In the genomic region with DNA sequence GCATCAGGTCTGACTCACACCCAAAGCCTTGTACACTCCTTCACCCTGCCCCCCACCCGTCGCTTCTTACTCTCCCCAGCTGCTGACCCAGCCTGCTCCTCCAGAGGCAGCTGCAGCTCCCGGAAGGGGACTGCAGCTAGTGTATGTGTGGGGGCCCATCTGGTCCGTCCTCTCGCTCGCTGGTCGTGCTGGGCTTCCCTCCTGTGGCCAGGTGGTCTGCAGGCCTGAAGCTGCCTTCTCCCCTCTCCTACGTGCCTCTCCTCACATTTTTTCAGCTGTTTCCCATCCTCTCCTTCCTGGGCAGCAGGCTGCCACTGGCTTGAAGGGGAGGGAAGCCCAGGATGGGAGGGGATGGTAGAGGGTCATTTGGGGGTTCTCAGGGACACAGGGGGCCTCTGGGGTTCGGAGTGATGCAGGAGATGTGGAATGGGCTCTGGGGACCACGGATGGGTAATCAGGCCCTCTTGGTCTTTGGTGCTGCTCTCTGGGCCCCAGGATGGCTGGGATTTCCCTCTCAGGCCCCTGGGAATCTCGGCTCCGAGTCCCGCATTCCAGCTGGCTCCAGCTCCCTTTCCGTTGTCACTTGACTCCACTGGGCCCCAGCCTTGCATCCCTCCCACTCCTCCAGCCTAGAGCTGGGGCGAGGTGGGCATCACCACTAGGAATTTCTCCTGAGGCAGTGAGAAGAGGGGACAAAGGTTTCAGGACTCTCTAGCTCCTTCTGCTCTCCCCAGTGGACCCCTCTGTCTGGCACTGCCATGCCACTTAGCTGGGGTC, we compare ENCODE assay signal across 8 cellular contexts. TPM values are rescaled to one million over a fixed set of nuclear protein-coding genes. Genes with fewer than 3 reads are reported as not detected.
A peak's percentile ranks its signal among the peaks of the same experiment; 100 is the strongest.
DNase-seq lines count a peak whose midpoint lies in the region; ATAC-seq and TF ChIP-seq lines count a peak whose summit lies in the region.

No MANE protein-coding gene starts in this region.

- H3K9ac ChIP-seq in mammary epithelial cell (ENCODE audit: insufficient read depth, low read length): peak overlapping the region; percentile 83

- TF ChIP-seq POLR2A in thyroid gland (IDR thresholded peaks at IDR 0.05): no peak

- H3K27me3 ChIP-seq in mammary epithelial cell (ENCODE audit: insufficient read depth, low read length): no peaks in the 10 kb centered on the region
- H3K27me3 ChIP-seq in thyroid gland: no peaks in the 10 kb centered on the region

- H4K20me1 ChIP-seq in mammary epithelial cell (ENCODE audit: insufficient read depth, low read length): no peaks in the 10 kb centered on the region

- H3K9me3 ChIP-seq in mammary epithelial cell (replicated peaks; ENCODE audit: insufficient read depth, low read length) (no peaks in the 10 kb centered on the region), thyroid gland (no peaks in the 10 kb centered on the region)

- in situ Hi-C loops in mammary epithelial cell (cut with MboI; ENCODE audit: low sequenced_read_pairs in 2 of 2): no loop called here

- H3K4me1 ChIP-seq in mammary epithelial cell (ENCODE audit: insufficient read depth, low read length): peaks cover 46% of the 10 kb centered on the region
- peaks cover 42 to 67% of the 10 kb centered on the region in 2 donors for H3K4me1 ChIP-seq in thyroid gland

- TF ChIP-seq CTCF in mammary epithelial cell (conservative IDR thresholded peaks at IDR 0.05 in 1 of 2, IDR thresholded peaks at IDR 0.05 in 1 of 2; ENCODE audit: extremely low read depth in 1 of 2, insufficient read depth in 1 of 2, low read depth in 1 of 2, low read length in 2 of 2) (no peak), thyroid gland (IDR thresholded peaks at IDR 0.05) (no peak)

- CTCF ChIA-PET in mammary epithelial cell (lab: Charles Lee; ENCODE audit: low non-redundant PET): interaction anchor here (0.6 to 1.6 kb wide), 4 partner anchors 26 to 400 kb away, joined by 4 to 5 read pairs (median 4); no protein-coding TSS in a partner anchor

- peak overlapping the region in 2 of 3 experiments; percentile 1 to 76 for H3K4me3 ChIP-seq in mammary epithelial cell (replicated peaks in 1 of 3; ENCODE audit: insufficient read depth in 1 of 3, low read depth in 2 of 3, low read length in 3 of 3)
- peak overlapping the region in 1 of 3 donors; percentile 78 for H3K4me3 ChIP-seq in thyroid gland (replicated peaks in 1 of 3)

- H3K27ac ChIP-seq in mammary epithelial cell (ENCODE audit: insufficient read depth, low read depth, low read length): peak overlapping the region; percentile 95
- H3K27ac ChIP-seq in thyroid gland: peak overlapping the region; percentile 91 to 98 (median 96)

- 30% methylated on average over 3 of the region's 15 CpGs for WGBS in mammary epithelial cell (ENCODE audit: low coverage, missing lambda C conversion rate)
- WGBS in thyroid gland, 2 donors: 61 to 63% methylated on average over 11 to 14 of the region's 15 CpGs

- H3K36me3 ChIP-seq in mammary epithelial cell (ENCODE audit: insufficient read depth, low read length): no peaks in the 10 kb centered on the region
- H3K36me3 ChIP-seq in thyroid gland: no peaks in the 10 kb centered on the region

- BruUV-seq in mammary epithelial cell (replicated peaks; lab: Mats Ljungman, UMichigan): no TSS peak

- peaks cover 37% of the 10 kb centered on the region for H3K79me2 ChIP-seq in mammary epithelial cell (ENCODE audit: insufficient read depth, low read length)

- ATAC-seq in GM21717 (IDR thresholded peaks at IDR 0.05; ENCODE audit: unreplicated experiment) (no peak), GM19351 (IDR thresholded peaks at IDR 0.05; ENCODE audit: unreplicated experiment) (no peak)

- intact Hi-C loops in mammary epithelial cell (cut with micrococcal nuclease): loop anchor here (1.0 to 5.0 kb wide), 2 partner anchors 140 to 265 kb away; a partner anchor contains a TSS
- intact Hi-C loops in thyroid gland (cut with DNase I): loop anchor here (10.0 kb wide), 2 partner anchors 137 to 207 kb away; a partner anchor contains a TSS

- peak overlapping the region; percentile 92 for H3K4me2 ChIP-seq in mammary epithelial cell (ENCODE audit: insufficient read depth, low read depth, low read length)

- DNase-seq in NCI-H748 (lab: John Stamatoyannopoulos, UW; ENCODE audit: unreplicated experiment) (peak; percentile 21), NCI-H748 treated with DMSO at 0.1 percent for 48 hours (lab: John Stamatoyannopoulos, UW) (no peak), mammary epithelial cell (peak; percentile 45), medulla oblongata (ENCODE audit: extremely low spot score) (peak; percentile 31), thyroid gland (peak; percentile 32 to 39)
- no peak for DNase-seq in activated CD4-positive, alpha-beta T cell treated with anti-CD3 and anti-CD28 coated beads for 4 hours

- dilution Hi-C loops in mammary epithelial cell (cut with HindIII; ENCODE audit: low sequenced_read_pairs): no loop called here

- peak overlapping the region; percentile 49 for H2AFZ ChIP-seq in mammary epithelial cell (ENCODE audit: low read depth, low read length)

RNA-seq across cellular contexts. Expression of a gene that starts 2.1 kb away (rescaled TPM):
- total RNA-seq in mammary epithelial cell: 100 to 1,000 TPM; 192 to 315 TPM
- polyA plus RNA-seq in mammary epithelial cell: 130 TPM
- 239 TPM for polyA minus RNA-seq in mammary epithelial cell
- total RNA-seq in thyroid gland: 100 to 1,000 TPM in 3 of 4 donors, 10 to 100 TPM in 1; 93.4 to 207 (median 131) TPM

RNA-seq across cellular contexts. Expression of a gene that starts 25.8 kb away (rescaled TPM):
- total RNA-seq in mammary epithelial cell (10 to 100 TPM; 17.0 to 41.1 TPM), thyroid gland (10 to 100 TPM in 3 of 4 donors, 1 to 10 TPM in 1; 9.5 to 34.4 (median 18.2) TPM)
- polyA plus RNA-seq in mammary epithelial cell: 28.8 TPM
- 22.1 TPM for polyA minus RNA-seq in mammary epithelial cell

RNA-seq across cellular contexts. Expression of a gene that starts 31.9 kb away (rescaled TPM):
- total RNA-seq in mammary epithelial cell (10 to 100 TPM; 17.7 to 25.7 TPM), thyroid gland (10 to 100 TPM; 17.3 to 36.4 (median 30.6) TPM)
- 23.6 TPM for polyA plus RNA-seq in mammary epithelial cell
- polyA minus RNA-seq in mammary epithelial cell: 24.7 TPM

RNA-seq across cellular contexts. Expression of a gene that starts 49.8 kb away (rescaled TPM):
- total RNA-seq in mammary epithelial cell (not detected), thyroid gland (1 to 10 TPM in 1 of 4 donors, not detected in 3; 3.5 TPM)
- not detected for polyA plus RNA-seq in mammary epithelial cell
- polyA minus RNA-seq in mammary epithelial cell: not detected

RNA-seq across cellular contexts. Expression of a gene that starts 58.6 kb away (rescaled TPM):
- total RNA-seq in mammary epithelial cell: not detected
- 0.03 TPM for polyA plus RNA-seq in mammary epithelial cell
- not detected for polyA minus RNA-seq in mammary epithelial cell
- total RNA-seq in thyroid gland: not detected

Comparison
In these comparisons a context has a peak if more than half of its experiments do, and no peak if none do; other contexts are left out.
1. DNase-seq: peak in NCI-H748 (single experiment), mammary epithelial cell (single experiment), medulla oblongata (single experiment) and thyroid gland (2 of 2); none in NCI-H748 treated with DMSO at 0.1 percent for 48 hours (single experiment) and activated CD4-positive, alpha-beta T cell treated with anti-CD3 and anti-CD28 coated beads for 4 hours (0 of 2).